In the genomic region with DNA sequence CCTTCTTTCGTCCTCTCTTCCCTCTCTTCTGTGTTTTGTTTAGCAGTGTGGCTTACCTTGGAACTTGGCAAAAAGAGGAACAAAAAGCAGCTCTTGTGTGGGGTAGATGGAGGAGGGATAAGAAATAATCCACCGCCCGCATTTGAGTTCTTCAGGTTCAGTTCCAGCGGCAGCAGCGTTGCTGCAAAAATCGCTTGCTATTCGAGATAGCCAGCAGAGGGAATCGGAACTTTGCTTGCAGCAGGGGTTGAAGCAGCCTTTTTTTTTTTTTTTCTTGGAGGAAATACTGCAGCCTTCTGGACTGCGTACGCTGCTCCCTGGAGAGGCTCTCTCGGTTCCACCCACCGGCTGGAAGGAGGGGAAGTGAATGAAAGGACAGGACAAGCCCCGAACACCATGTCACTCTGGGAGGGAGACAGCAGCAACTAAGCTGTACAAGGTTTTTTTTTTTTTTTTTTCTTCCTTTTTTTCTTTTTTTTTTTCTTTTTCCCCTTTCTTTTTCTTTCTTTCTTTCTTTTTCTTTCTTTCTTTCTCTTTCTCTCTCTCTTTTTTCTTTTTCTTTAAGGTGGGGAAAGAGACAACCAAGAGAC, we compare ENCODE assay signal across 8 cellular contexts. TPM values are rescaled to one million over a fixed set of nuclear protein-coding genes. Genes with fewer than 3 reads are reported as not detected.
DNase-seq lines count a peak whose midpoint lies in the region; ATAC-seq and TF ChIP-seq lines count a peak whose summit lies in the region.

RBMS3 (plus strand) TSS at position 397 of the 590 bp plus-strand sequence.

- peak; percentile 40 for ATAC-seq in HG03342 (IDR thresholded peaks at IDR 0.05; ENCODE audit: unreplicated experiment)

- POLR2A ChIA-PET in BJ (lab: Charles Lee), result interaction anchor here (0.5 to 0.7 kb wide), 7 partner anchors 26 to 593 kb away, joined by 3 to 19 read pairs (median 8); no protein-coding TSS in a partner anchor

- H3K4me1 ChIP-seq in SJSA1 (replicated peaks), result peaks cover 17% of the 10 kb centered on the region

- DNase-seq in BJ (ENCODE audit: low read depth) (peak; percentile 83), GM13977 (ENCODE audit: low spot score) (peak; percentile 12), SJSA1 (ENCODE audit: low read depth in 1 of 2, low spot score in 2 of 2) (peak; percentile 91 to 93), dermis microvascular lymphatic vessel endothelial cell (ENCODE audit: low read depth in 2 of 2) (peak; percentile 60 to 92), kidney tubule cell (ENCODE audit: low spot score) (peak; percentile 96), smooth muscle cell of the brain vasculature (ENCODE audit: low read depth, low spot score) (peak; percentile 80), NCI-H1930 (lab: John Stamatoyannopoulos, UW) (no peak)

- H3K36me3 ChIP-seq in BJ (ENCODE audit: control insufficient read depth, insufficient read depth, low read length), result no peaks in the 10 kb centered on the region
- H3K36me3 ChIP-seq in SJSA1, result no peaks in the 10 kb centered on the region

- peak within 1 kb of the TSS; percentile 95 for H3K27ac ChIP-seq in SJSA1

- in situ Hi-C loops in GM13977 (cut with MboI; ENCODE audit: low pct_unique_long_range_greater_than_20kb, low sequenced_read_pairs, unreplicated experiment), result no loop called here

- H3K27me3 ChIP-seq in BJ (ENCODE audit: control insufficient read depth, insufficient read depth, low read length), result no peaks in the 10 kb centered on the region
- no peaks in the 10 kb centered on the region for H3K27me3 ChIP-seq in SJSA1 (replicated peaks)

- H3K9me3 ChIP-seq in SJSA1 (replicated peaks), result no peaks in the 10 kb centered on the region

- TF ChIP-seq CTCF in BJ (IDR thresholded peaks at IDR 0.05; ENCODE audit: insufficient read depth, low read depth, low read length) (peak; percentile 73), GM13977 (IDR thresholded peaks at IDR 0.05; ENCODE audit: extremely low read depth, insufficient read depth, missing control alignments) (peak; percentile 48)

- H3K4me3 ChIP-seq in BJ (ENCODE audit: low read depth, low read length), result peak within 1 kb of the TSS; percentile 67
- peak within 1 kb of the TSS; percentile 46 for H3K4me3 ChIP-seq in SJSA1

- CTCF ChIA-PET in BJ (lab: Yijun Ruan, JAX), result interaction anchor here (0.7 to 1.1 kb wide), 3 partner anchors 34 to 1743 kb away, joined by 3 read pairs; no protein-coding TSS in a partner anchor

RNA-seq across cellular contexts. Expression of gene RBMS3, which starts in this region (rescaled TPM):
- polyA plus RNA-seq in BJ (2011; rRNA removed), result 13.9 and 14.5 TPM in 2 replicates
- 77.8 and 128 TPM in 2 replicates for polyA minus RNA-seq in BJ (2011; rRNA and poly(A)+ RNA removed)
- total RNA-seq in SJSA1 (2014; rRNA removed; shearing (Covaris generic)), result 31.7 and 47.0 TPM in 2 replicates
- total RNA-seq in dermis microvascular lymphatic vessel endothelial cell, result 23.1 and 24.6 TPM in 2 replicates

Comparison
In these comparisons a context has a peak if more than half of its experiments do, and no peak if none do; other contexts are left out.
1. DNase-seq: peak in BJ (single experiment), GM13977 (single experiment), SJSA1 (2 of 2), dermis microvascular lymphatic vessel endothelial cell (2 of 2), kidney tubule cell (single experiment) and smooth muscle cell of the brain vasculature (single experiment); none in NCI-H1930 (0 of 2).